ENCODE assay signal across 14 cellular contexts in the genomic region with DNA sequence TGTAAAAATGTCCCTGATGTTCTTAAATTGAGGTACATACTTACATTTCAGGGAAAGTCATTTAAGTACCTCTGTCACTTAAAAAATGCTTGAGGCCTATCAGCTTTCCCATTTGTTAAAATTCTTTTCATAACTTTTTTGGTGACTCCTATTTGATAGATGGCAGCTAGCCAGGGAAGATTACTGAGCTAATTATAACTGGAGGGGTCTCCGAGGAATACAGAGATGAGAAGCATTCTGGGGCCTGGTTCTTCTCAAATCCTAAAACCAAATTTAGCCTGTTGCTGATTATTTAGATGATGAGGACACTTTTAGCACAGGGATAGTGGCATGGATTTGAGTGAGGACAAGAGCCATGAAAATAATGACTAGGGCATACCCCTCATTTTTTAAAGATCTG. TPM values are rescaled to one million over a fixed set of nuclear protein-coding genes. Genes with fewer than 3 reads are reported as not detected.
DNase-seq lines count a peak whose midpoint lies in the region; ATAC-seq and TF ChIP-seq lines count a peak whose summit lies in the region.
"Had no signal": no experiment of that assay in that cellular context is flagged by ENCODE, and none has a peak within 500 bp of the region (broad histone marks: within the 10 kb centered on the region; RNA-seq: fewer than 3 reads in every experiment).

No MANE protein-coding gene starts in this region.

- H3K36me3 ChIP-seq in heart left ventricle (no peaks in the 10 kb centered on the region), iPS-15b (ENCODE audit: control insufficient read depth, insufficient read depth, low read length) (no peaks in the 10 kb centered on the region), tibial artery (no peaks in the 10 kb centered on the region)

- H3K4me1 ChIP-seq in heart left ventricle (peaks cover 3 to 82% (median 64%) of the 10 kb centered on the region in 12 donors), iPS-15b (ENCODE audit: control insufficient read depth, insufficient read depth, low read length) (peaks cover 15% of the 10 kb centered on the region), tibial artery (peaks cover 0 to 79% (median 37%) of the 10 kb centered on the region in 4 donors)

- no peaks in the 10 kb centered on the region for H3K27me3 ChIP-seq in heart left ventricle
- no peaks in the 10 kb centered on the region for H3K27me3 ChIP-seq in iPS-15b (ENCODE audit: control insufficient read depth, insufficient read depth, low read length)
- H3K27me3 ChIP-seq in tibial artery, result no peaks in the 10 kb centered on the region
- H3K27me3 ChIP-seq: testis had no signal

- in situ Hi-C loops in GM13977 (cut with MboI; ENCODE audit: low pct_unique_long_range_greater_than_20kb, low sequenced_read_pairs, unreplicated experiment), result no loop called here

- ATAC-seq in heart left ventricle, result no peak
- ATAC-seq in left cardiac atrium, result no peak
- ATAC-seq in SK-N-SH treated with all-trans-retinoic acid at 6 μM for 48 hours, result no peak
- ATAC-seq: esophagus mucosa had no signal

- H3K9ac ChIP-seq in iPS-15b (ENCODE audit: low read depth, low read length), result peak overlapping the region; percentile 97

- peak overlapping the region in 2 of 12 donors; percentile 3 to 75 for H3K4me3 ChIP-seq in heart left ventricle
- H3K4me3 ChIP-seq in iPS-15b (ENCODE audit: low read depth, low read length), result peak overlapping the region; percentile 95
- no peak overlapping the region for H3K4me3 ChIP-seq in tibial artery
- H3K4me3 ChIP-seq: PC-9, testis had no signal

- TF ChIP-seq CTCF in heart left ventricle (IDR thresholded peaks at IDR 0.05) (no peak), tibial artery (IDR thresholded peaks at IDR 0.05) (no peak), GM13977 (IDR thresholded peaks at IDR 0.05; ENCODE audit: extremely low read depth, insufficient read depth, missing control alignments) (no peak)

- peak in 1 of 5 donors; percentile 36 for DNase-seq in heart left ventricle
- no peak for DNase-seq in left cardiac atrium
- no peak for DNase-seq in tibial artery
- no peak for DNase-seq in stimulated activated CD4-positive, alpha-beta T cell treated with anti-CD3 and anti-CD28 coated beads, Interleukin-2, amount 100 ng/mL, for 24 hours
- no peak for DNase-seq in GM13977 (ENCODE audit: low spot score)
- DNase-seq in OCI-M1 (lab: John Stamatoyannopoulos, UW), result no peak
- DNase-seq: activated CD4-positive, alpha-beta T cell treated with anti-CD3 and anti-CD28 coated beads for 1 hour; midbrain; NCI-H226; PC-9; testis had no signal

- intact Hi-C loops in heart left ventricle (cut with DNase I), result loop anchor here in 2 of 10 donors (10.0 kb wide), 2 partner anchors 252 to 262 kb away; partner anchors contain the start of genes MDH1 (in 1 of the 2) and WDPCP (in 1 of the 2)
- intact Hi-C loops in left cardiac atrium (cut with DNase I), result no loop called here
- intact Hi-C loops in tibial artery (cut with DNase I; ENCODE audit: low total_unique reads), result no loop called here

- TF ChIP-seq POLR2A in heart left ventricle (IDR thresholded peaks at IDR 0.05), result no peak

- H3K27ac ChIP-seq in heart left ventricle, result peak overlapping the region in 11 of 12 donors; percentile 6 to 100 (median 54)
- peak overlapping the region; percentile 20 to 91 for H3K27ac ChIP-seq in tibial artery
- H3K27ac ChIP-seq: PC-9 had no signal

- no peaks in the 10 kb centered on the region for H3K9me3 ChIP-seq in heart left ventricle
- no peaks in the 10 kb centered on the region for H3K9me3 ChIP-seq in iPS-15b (ENCODE audit: control insufficient read depth, insufficient read depth, low read length)
- H3K9me3 ChIP-seq in tibial artery, result no peaks in the 10 kb centered on the region
- H3K9me3 ChIP-seq: testis had no signal

- WGBS in heart left ventricle, 4 donors, result 12 to 15% (median 13%) methylated on average over 1 of the region's 1 CpG

TF ChIP-seq in SK-N-SH treated with all-trans-retinoic acid at 6 μM for 48 hours, 23 proteins besides CTCF, POLR2A, EP300 and RAD21:
- TF ChIP-seq ZNF70 (CRISPR knock-in tag; IDR thresholded peaks at IDR 0.05) (no peak), ESRRG (CRISPR knock-in tag; IDR thresholded peaks at IDR 0.05) (peak; percentile 75; the same call in 1 of the 2 replicates), TCF4 (CRISPR knock-in tag; IDR thresholded peaks at IDR 0.05; ENCODE audit: borderline replicate concordance) (0 out of 2 replicates have a peak, but pooled peaks have one; percentile 59), ISL1 (CRISPR knock-in tag; IDR thresholded peaks at IDR 0.05) (peak; percentile 95)
- TF ChIP-seq, protein P1, sequence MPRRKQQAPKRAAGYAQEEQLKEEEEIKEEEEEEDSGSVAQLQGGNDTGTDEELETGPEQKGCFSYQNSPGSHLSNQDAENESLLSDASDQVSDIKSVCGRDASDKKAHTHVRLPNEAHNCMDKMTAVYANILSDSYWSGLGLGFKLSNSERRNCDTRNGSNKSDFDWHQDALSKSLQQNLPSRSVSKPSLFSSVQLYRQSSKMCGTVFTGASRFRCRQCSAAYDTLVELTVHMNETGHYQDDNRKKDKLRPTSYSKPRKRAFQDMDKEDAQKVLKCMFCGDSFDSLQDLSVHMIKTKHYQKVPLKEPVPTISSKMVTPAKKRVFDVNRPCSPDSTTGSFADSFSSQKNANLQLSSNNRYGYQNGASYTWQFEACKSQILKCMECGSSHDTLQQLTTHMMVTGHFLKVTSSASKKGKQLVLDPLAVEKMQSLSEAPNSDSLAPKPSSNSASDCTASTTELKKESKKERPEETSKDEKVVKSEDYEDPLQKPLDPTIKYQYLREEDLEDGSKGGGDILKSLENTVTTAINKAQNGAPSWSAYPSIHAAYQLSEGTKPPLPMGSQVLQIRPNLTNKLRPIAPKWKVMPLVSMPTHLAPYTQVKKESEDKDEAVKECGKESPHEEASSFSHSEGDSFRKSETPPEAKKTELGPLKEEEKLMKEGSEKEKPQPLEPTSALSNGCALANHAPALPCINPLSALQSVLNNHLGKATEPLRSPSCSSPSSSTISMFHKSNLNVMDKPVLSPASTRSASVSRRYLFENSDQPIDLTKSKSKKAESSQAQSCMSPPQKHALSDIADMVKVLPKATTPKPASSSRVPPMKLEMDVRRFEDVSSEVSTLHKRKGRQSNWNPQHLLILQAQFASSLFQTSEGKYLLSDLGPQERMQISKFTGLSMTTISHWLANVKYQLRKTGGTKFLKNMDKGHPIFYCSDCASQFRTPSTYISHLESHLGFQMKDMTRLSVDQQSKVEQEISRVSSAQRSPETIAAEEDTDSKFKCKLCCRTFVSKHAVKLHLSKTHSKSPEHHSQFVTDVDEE (CRISPR knock-in tag; IDR thresholded peaks at IDR 0.05), result peak; percentile 85; the same call in 1 of the 2 replicates
- TF ChIP-seq, protein P2, sequence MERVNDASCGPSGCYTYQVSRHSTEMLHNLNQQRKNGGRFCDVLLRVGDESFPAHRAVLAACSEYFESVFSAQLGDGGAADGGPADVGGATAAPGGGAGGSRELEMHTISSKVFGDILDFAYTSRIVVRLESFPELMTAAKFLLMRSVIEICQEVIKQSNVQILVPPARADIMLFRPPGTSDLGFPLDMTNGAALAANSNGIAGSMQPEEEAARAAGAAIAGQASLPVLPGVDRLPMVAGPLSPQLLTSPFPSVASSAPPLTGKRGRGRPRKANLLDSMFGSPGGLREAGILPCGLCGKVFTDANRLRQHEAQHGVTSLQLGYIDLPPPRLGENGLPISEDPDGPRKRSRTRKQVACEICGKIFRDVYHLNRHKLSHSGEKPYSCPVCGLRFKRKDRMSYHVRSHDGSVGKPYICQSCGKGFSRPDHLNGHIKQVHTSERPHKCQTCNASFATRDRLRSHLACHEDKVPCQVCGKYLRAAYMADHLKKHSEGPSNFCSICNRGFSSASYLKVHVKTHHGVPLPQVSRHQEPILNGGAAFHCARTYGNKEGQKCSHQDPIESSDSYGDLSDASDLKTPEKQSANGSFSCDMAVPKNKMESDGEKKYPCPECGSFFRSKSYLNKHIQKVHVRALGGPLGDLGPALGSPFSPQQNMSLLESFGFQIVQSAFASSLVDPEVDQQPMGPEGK (CRISPR knock-in tag; IDR thresholded peaks at IDR 0.05; ENCODE audit: borderline replicate concordance), result no peak
- TF ChIP-seq, protein P3, sequence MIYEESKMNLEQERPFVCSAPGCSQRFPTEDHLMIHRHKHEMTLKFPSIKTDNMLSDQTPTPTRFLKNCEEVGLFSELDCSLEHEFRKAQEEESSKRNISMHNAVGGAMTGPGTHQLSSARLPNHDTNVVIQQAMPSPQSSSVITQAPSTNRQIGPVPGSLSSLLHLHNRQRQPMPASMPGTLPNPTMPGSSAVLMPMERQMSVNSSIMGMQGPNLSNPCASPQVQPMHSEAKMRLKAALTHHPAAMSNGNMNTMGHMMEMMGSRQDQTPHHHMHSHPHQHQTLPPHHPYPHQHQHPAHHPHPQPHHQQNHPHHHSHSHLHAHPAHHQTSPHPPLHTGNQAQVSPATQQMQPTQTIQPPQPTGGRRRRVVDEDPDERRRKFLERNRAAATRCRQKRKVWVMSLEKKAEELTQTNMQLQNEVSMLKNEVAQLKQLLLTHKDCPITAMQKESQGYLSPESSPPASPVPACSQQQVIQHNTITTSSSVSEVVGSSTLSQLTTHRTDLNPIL (CRISPR knock-in tag; IDR thresholded peaks at IDR 0.05; ENCODE audit: low read depth), result peak; percentile 76; the same call in 1 of the 2 replicates

RNA-seq across cellular contexts. Expression of gene UGP2, which starts 4.8 kb away (rescaled TPM):
- total RNA-seq in heart left ventricle, result 100 to 1,000 TPM; 175 to 972 (median 331) TPM
- 1,000 to 10,000 TPM in 1 of 2 donors, 100 to 1,000 TPM in 1; 206 to 1,308 TPM for polyA plus RNA-seq in heart left ventricle
- total RNA-seq in left cardiac atrium, result 100 to 1,000 TPM; 303 TPM
